ENCODE assay signal across 18 cellular contexts in the genomic region with DNA sequence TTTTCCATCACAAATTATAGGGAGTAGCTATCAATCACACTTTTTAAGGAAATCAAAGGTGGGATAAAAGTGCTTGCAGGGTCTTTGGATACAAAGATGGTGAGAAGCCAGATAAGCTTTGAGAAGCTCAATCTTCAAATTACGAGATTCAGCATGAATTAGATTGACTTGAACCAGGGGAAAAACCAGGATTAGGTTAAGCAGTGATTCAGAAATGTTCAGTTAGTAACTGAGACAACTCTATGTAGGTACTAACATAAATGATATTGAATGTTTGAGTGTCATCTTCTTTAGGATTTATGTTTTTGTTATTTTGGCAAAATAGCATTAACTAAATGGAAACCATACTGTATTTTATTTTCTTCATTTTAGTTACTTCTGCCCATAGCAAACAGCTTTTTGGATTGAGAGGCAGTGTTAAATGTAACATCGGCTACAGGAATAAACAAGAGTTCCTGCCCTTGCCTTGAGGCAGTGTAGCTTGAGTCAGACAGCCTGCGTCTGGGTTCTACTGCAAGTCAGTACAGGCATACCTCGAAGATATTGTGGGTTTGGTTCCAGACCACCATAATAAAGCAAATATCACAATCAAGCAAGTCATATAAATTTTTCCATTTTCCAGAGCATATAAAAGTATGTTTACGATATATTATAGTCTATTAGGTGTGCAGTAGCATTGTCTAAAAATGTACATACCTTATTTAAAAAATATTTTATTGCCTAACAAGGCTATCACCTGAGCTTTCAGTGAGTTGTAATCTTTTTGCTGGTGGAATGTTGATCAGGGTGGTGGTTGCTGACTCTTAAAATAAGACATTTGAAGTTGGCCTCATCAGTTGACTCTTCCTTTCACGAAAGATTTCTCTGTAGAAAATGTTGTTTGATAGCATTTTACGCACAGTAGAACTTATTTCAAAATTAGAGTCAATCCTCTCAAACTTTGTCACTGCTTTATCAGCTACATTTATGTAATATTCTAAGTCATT.
"Had no signal": no experiment of that assay in that cellular context is flagged by ENCODE, and none has a peak within 500 bp of the region (broad histone marks: within the 10 kb centered on the region; RNA-seq: fewer than 3 reads in every experiment).

No MANE protein-coding gene starts in this region.

- H3K27me3 ChIP-seq: adrenal gland, neural progenitor cell, tibial artery had no signal

- H3K27ac ChIP-seq: adrenal gland, neural progenitor cell, parathyroid adenoma, tibial artery, VCaP had no signal

- H3K4me1 ChIP-seq: neural progenitor cell, parathyroid adenoma had no signal

- H3K4me3 ChIP-seq: adrenal gland, lung, neural progenitor cell, tibial artery had no signal

- H3K36me3 ChIP-seq: adrenal gland, neural progenitor cell, tibial artery had no signal

- DNase-seq: activated CD4-positive, alpha-beta T cell treated with anti-CD3 and anti-CD28 coated beads, Interleukin-2, amount 50 U/mL, for 48 hours; activated naive CD4-positive, alpha-beta T cell treated with anti-CD3 and anti-CD28 coated beads, Interleukin-2, amount 50 U/mL, for 16 hours; activated T-cell treated with anti-CD3 and anti-CD28 coated beads, Interleukin-2, amount 50 U/mL, for 1 hour; adrenal gland; cortex of kidney; effector CD4-positive, alpha-beta T cell; head of caudate nucleus; left cardiac atrium; naive B cell; retina; stimulated activated CD4-positive, alpha-beta T cell treated with anti-CD3 and anti-CD28 coated beads, Interleukin-15, amount 100 ng/mL, for 24 hours; stimulated activated CD4-positive, alpha-beta T cell treated with anti-CD3 and anti-CD28 coated beads, Interleukin-4, amount 100 ng/mL, for 1 hour; stimulated activated naive B cell treated with anti-CD40 and anti-IgM and Interleukin-4, amounts not matched to agents 10 μg/mL and 1 μg/mL and 100 μg/mL, for 72 hours; tibial artery had no signal

- ATAC-seq: left cardiac atrium; stimulated activated naive B cell treated with anti-CD40 and anti-IgM and Interleukin-4, amounts not matched to agents 10 μg/mL and 1 μg/mL and 100 μg/mL, for 72 hours had no signal

- H3K9me3 ChIP-seq: adrenal gland, tibial artery had no signal
